In genomic region chr6:144162977-144163376, GRCh38 we compare ENCODE assay signal across 15 cellular contexts. TPM values are rescaled to one million over a fixed set of nuclear protein-coding genes. Genes with fewer than 3 reads are reported as not detected.
DNase-seq lines count a peak whose midpoint lies in the region; ATAC-seq, FAIRE-seq and TF ChIP-seq lines count a peak whose summit lies in the region.
"Had no signal": no experiment of that assay in that cellular context is flagged by ENCODE, and none has a peak within 500 bp of the region (broad histone marks: within the 10 kb centered on the region; RNA-seq: fewer than 3 reads in every experiment).

No MANE protein-coding gene starts in this region.

- peak overlapping the region; percentile 57 for H3K27ac Mint-ChIP-seq in activated B cell treated with CpG ODN at 0.5 μM for 24 hours
- H3K27ac Mint-ChIP-seq: WTC11 had no signal

- CTCF ChIA-PET in activated B cell treated with CpG ODN at 0.5 μM for 24 hours (lab: Charles Lee), result interaction anchor here (1.3 kb wide), 1 partner anchor 55 kb away, joined by 3 read pairs; no protein-coding TSS in a partner anchor
- CTCF ChIA-PET in RWPE1 (lab: Yijun Ruan, JAX), result no interaction called here

- no peak overlapping the region for H3K27ac ChIP-seq in gastrocnemius medialis
- H3K27ac ChIP-seq in RWPE1, result no peak overlapping the region
- H3K27ac ChIP-seq: BLaER1, right lobe of liver had no signal

- POLR2A ChIA-PET in activated B cell treated with CpG ODN at 0.5 μM for 24 hours (lab: Charles Lee) (interaction anchor here (1.5 kb wide), 1 partner anchor 12 kb away, joined by 3 read pairs; no protein-coding TSS in a partner anchor), RWPE1 (lab: Yijun Ruan, JAX; ENCODE audit: low non-redundant PET) (no interaction called here)

- H3K36me3 ChIP-seq in gastrocnemius medialis, result no peaks in the 10 kb centered on the region
- H3K36me3 ChIP-seq: BLaER1, right lobe of liver had no signal

- no peaks in the 10 kb centered on the region for H3K9me3 Mint-ChIP-seq in activated B cell treated with CpG ODN at 0.5 μM for 24 hours
- H3K9me3 Mint-ChIP-seq: WTC11 had no signal

- TF ChIP-seq POLR2A in gastrocnemius medialis (IDR thresholded peaks at IDR 0.05), result no peak

- peak; percentile 90 for FAIRE-seq in GM18507 (lab: Jason Lieb, UNC)

- peaks cover 23% of the 10 kb centered on the region for H3K4me1 Mint-ChIP-seq in activated B cell treated with CpG ODN at 0.5 μM for 24 hours

- TF ChIP-seq CTCF in activated B cell treated with CpG ODN at 0.5 μM for 24 hours (IDR thresholded peaks at IDR 0.05), result no peak
- TF ChIP-seq CTCF in gastrocnemius medialis (IDR thresholded peaks at IDR 0.05 in 4 of 5, conservative IDR thresholded peaks at IDR 0.05 in 1 of 5), result no peak
- TF ChIP-seq CTCF in RWPE1 (conservative IDR thresholded peaks at IDR 0.05; ENCODE audit: low read depth), result no peak

- DNase-seq in GM18507 (ENCODE audit: extremely low spot score, insufficient read length, low read depth) (no peak), activated B cell treated with CpG ODN at 0.5 μM for 24 hours (no peak), gastrocnemius medialis (no peak), midbrain (lab: John Stamatoyannopoulos, UW) (no peak), RWPE1 (ENCODE audit: low spot score) (no peak)
- no peak for DNase-seq in stimulated activated CD4-positive, alpha-beta T cell treated with anti-CD3 and anti-CD28 coated beads, Interleukin-4, amount 100 ng/mL, for 4 hours
- DNase-seq: cerebellar nuclear complex, foreskin melanocyte, mesendoderm, NCI-H1048, right lobe of liver had no signal

- H3K4me3 ChIP-seq in gastrocnemius medialis, result no peak overlapping the region
- H3K4me3 ChIP-seq: BLaER1, right lobe of liver had no signal

- H3K4me3 Mint-ChIP-seq in activated B cell treated with CpG ODN at 0.5 μM for 24 hours, result peak overlapping the region; percentile 15
- H3K4me3 Mint-ChIP-seq: WTC11 had no signal

- peaks cover 3 to 10% of the 10 kb centered on the region in 2 donors for H3K4me1 ChIP-seq in gastrocnemius medialis
- H3K4me1 ChIP-seq: BLaER1, right lobe of liver had no signal

- H3K27me3 ChIP-seq in gastrocnemius medialis, result no peaks in the 10 kb centered on the region
- H3K27me3 ChIP-seq: BLaER1, right lobe of liver had no signal

- peaks cover 16% of the 10 kb centered on the region for H3K36me3 Mint-ChIP-seq in activated B cell treated with CpG ODN at 0.5 μM for 24 hours (ENCODE audit: low read depth)
- H3K36me3 Mint-ChIP-seq: WTC11 had no signal

- in situ Hi-C loops in gastrocnemius medialis (cut with MboI; ENCODE audit: low sequenced_read_pairs in 4 of 4), result no loop called here

- H3K9me3 ChIP-seq in gastrocnemius medialis, result no peaks in the 10 kb centered on the region
- H3K9me3 ChIP-seq: BLaER1, right lobe of liver had no signal

- intact Hi-C loops in activated B cell treated with CpG ODN at 0.5 μM for 24 hours (cut with micrococcal nuclease) (loop anchor here (1.0 to 2.0 kb wide), 2 partner anchors 13 to 48 kb away; partner anchors contain the start of gene STX11), gastrocnemius medialis (cut with DNase I; ENCODE audit: low total_unique reads) (no loop called here)

- H3K27me3 Mint-ChIP-seq in activated B cell treated with CpG ODN at 0.5 μM for 24 hours, result no peaks in the 10 kb centered on the region

- peak; percentile 87 for ATAC-seq in GM21717 (IDR thresholded peaks at IDR 0.05; ENCODE audit: unreplicated experiment)
- peak; percentile 75 for ATAC-seq in HG03439 (IDR thresholded peaks at IDR 0.05; ENCODE audit: unreplicated experiment)
- peak; percentile 64 for ATAC-seq in activated B cell treated with CpG ODN at 0.5 μM for 24 hours (ENCODE audit: low read depth)
- ATAC-seq in gastrocnemius medialis, result no peak
- ATAC-seq: WTC11 had no signal

RNA-seq across cellular contexts. Expression of gene STX11, which starts 12.7 kb away (rescaled TPM):
- total RNA-seq in activated B cell treated with CpG ODN at 0.5 μM for 24 hours, result 23.3 and 26.4 TPM in 2 replicates
- total RNA-seq in gastrocnemius medialis, result 1 to 10 TPM; 2.0 to 5.2 (median 4.3) TPM

Comparison
In these comparisons a context has a peak if more than half of its experiments do, and no peak if none do; other contexts are left out.
1. ATAC-seq: peak in GM21717 (single experiment), HG03439 (single experiment) and activated B cell treated with CpG ODN at 0.5 μM for 24 hours (single experiment); none in gastrocnemius medialis (0 of 2).